ENCODE assay signal across 13 cellular contexts in the genomic region with DNA sequence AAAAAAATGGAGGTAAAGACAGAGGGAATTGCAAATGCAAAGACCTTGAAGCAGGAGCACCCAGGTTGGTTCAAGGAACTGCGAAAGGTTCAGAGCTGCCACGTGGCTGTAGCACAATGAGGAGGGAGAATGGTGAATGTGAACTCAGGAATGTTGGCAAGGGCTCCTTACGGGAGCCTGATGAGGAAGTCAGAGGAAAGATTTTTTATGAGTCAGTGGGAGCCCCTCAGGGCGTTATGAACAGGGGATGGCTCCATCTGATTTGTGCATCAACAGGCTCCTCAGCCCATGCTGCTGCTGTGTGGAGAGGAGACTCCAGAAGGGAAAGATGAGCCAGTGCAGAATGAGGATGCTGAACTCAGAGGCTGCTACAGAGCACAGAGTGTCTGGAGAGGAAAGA.
DNase-seq lines count a peak whose midpoint lies in the region; ATAC-seq and TF ChIP-seq lines count a peak whose summit lies in the region.
"Had no signal": no experiment of that assay in that cellular context is flagged by ENCODE, and none has a peak within 500 bp of the region (broad histone marks: within the 10 kb centered on the region; RNA-seq: fewer than 3 reads in every experiment).

No MANE protein-coding gene starts in this region.

- no peak for TF ChIP-seq EP300 in tibial nerve (IDR thresholded peaks at IDR 0.05)

- H3K27me3 ChIP-seq in left lung: no peaks in the 10 kb centered on the region
- no peaks in the 10 kb centered on the region for H3K27me3 ChIP-seq in tibial nerve

- intact Hi-C loops in left lung (cut with DNase I): no loop called here

- H3K4me1 ChIP-seq in left lung (peaks cover 0 to 2% of the 10 kb centered on the region in 2 donors), tibial nerve (no peaks in the 10 kb centered on the region)

- H3K27ac ChIP-seq in left lung: no peak overlapping the region
- no peak overlapping the region for H3K27ac ChIP-seq in tibial nerve

- WGBS in tibial nerve, 2 donors: 32 to 49% methylated on average over 4 of the region's 4 CpGs

- H3K9me3 ChIP-seq in left lung (no peaks in the 10 kb centered on the region), tibial nerve (no peaks in the 10 kb centered on the region)

- no peak for TF ChIP-seq POLR2A in tibial nerve (IDR thresholded peaks at IDR 0.05)

- TF ChIP-seq CTCF in AG10803 (conservative IDR thresholded peaks at IDR 0.05; ENCODE audit: low read length) (no peak), astrocyte of the cerebellum (IDR thresholded peaks at IDR 0.05; ENCODE audit: low read depth, low read length, missing control alignments) (no peak), left lung (IDR thresholded peaks at IDR 0.05) (no peak), tibial nerve (IDR thresholded peaks at IDR 0.05) (no peak)

- no peak for ATAC-seq in left lung
- ATAC-seq: left lobe of liver had no signal

- DNase-seq in AG10803 (ENCODE audit: low read depth) (peak; percentile 86), HS-27A (ENCODE audit: low read depth) (peak; percentile 22), astrocyte of the cerebellum (ENCODE audit: low read depth) (peak; percentile 35), iris pigment epithelial cell (ENCODE audit: low read depth) (peak; percentile 75), left lung (no peak), tibial nerve (ENCODE audit: low spot score in 2 of 2) (no peak), NCI-H1092 (lab: John Stamatoyannopoulos, UW) (no peak)
- no peak for DNase-seq in stimulated activated CD4-positive, alpha-beta T cell treated with anti-CD3 and anti-CD28 coated beads, Interleukin-12 subunit alpha, Interleukin-12 subunit beta, amount 100 ng/mL, for 4 hours
- DNase-seq: activated CD4-positive, alpha-beta memory T cell treated with anti-CD3 and anti-CD28 coated beads, Interleukin-2, amount 10 ng/mL, durations not matched to agents 7 days and 5 days; C1 segment of cervical spinal cord; GOT3; NCI-H2081 treated with DMSO at 0.1 percent for 48 hours had no signal

- in situ Hi-C loops in astrocyte of the cerebellum (cut with HindIII; ENCODE audit: low sequenced_read_pairs): no loop called here

- H3K4me3 ChIP-seq in AG10803 (ENCODE audit: low read length) (no peak overlapping the region), astrocyte of the cerebellum (ENCODE audit: low read depth, low read length) (no peak overlapping the region), left lung (no peak overlapping the region), tibial nerve (no peak overlapping the region)

- no peaks in the 10 kb centered on the region for H3K36me3 ChIP-seq in left lung
- H3K36me3 ChIP-seq in tibial nerve: no peaks in the 10 kb centered on the region

Comparison
In these comparisons a context has a peak if more than half of its experiments do, and no peak if none do; other contexts are left out.
1. DNase-seq: peak in AG10803 (single experiment), HS-27A (single experiment), astrocyte of the cerebellum (single experiment) and iris pigment epithelial cell (single experiment); none in stimulated activated CD4-positive, alpha-beta T cell treated with anti-CD3 and anti-CD28 coated beads, Interleukin-12 subunit alpha, Interleukin-12 subunit beta, amount 100 ng/mL, for 4 hours (single experiment), left lung (0 of 2), tibial nerve (0 of 2) and NCI-H1092 (single experiment).